Comparison of ENCODE assay signal across 1 cellular context in genomic region chr10:28532509-28533314, GRCh38.
TF ChIP-seq lines count a peak whose summit lies in the region.

Gene WAC (plus strand): TSS chr10:28533118. CDS start chr10:28533580, 462 bp downstream.

TF ChIP-seq in K562, 482 proteins besides CTCF, POLR2A, EP300 and RAD21 (continued from another document and continues in another):
- TF ChIP-seq CREB3L1 (IDR thresholded peaks at IDR 0.05; ENCODE audit: borderline replicate concordance, low read depth) (peak; percentile 63), NFIX (CRISPR knock-in tag; IDR thresholded peaks at IDR 0.05; ENCODE audit: low read depth) (no peak), CHAMP1 (IDR thresholded peaks at IDR 0.05) (no peak), TFAP4 (CRISPR knock-in tag; IDR thresholded peaks at IDR 0.05; ENCODE audit: borderline replicate concordance) (peak; percentile 71; the same call in 1 of the 2 replicates), ZKSCAN8 (CRISPR knock-in tag; IDR thresholded peaks at IDR 0.05) (no peak), ZNF165 (CRISPR knock-in tag; IDR thresholded peaks at IDR 0.05; ENCODE audit: borderline replicate concordance) (no peak), SMAD4 (CRISPR knock-in tag; conservative IDR thresholded peaks at IDR 0.05) (peak; percentile 22; the same call in 1 of the 2 replicates), BRD4 (IDR thresholded peaks at IDR 0.05) (peak; percentile 79; the same call in 1 of the 2 replicates), TARDBP (IDR thresholded peaks at IDR 0.05) (no peak), ZNF140 (CRISPR knock-in tag; IDR thresholded peaks at IDR 0.05) (no peak), ARHGAP35 (IDR thresholded peaks at IDR 0.05; ENCODE audit: partially characterized antibody) (no peak), BHLHE40 (IDR thresholded peaks at IDR 0.05; ENCODE audit: low read length) (no peak), STAG1 (CRISPR knock-in tag; IDR thresholded peaks at IDR 0.05; ENCODE audit: borderline replicate concordance) (no peak), DDX20 (tag; IDR thresholded peaks at IDR 0.05; ENCODE audit: low read depth) (no peak), SNRNP70 (optimal IDR thresholded peaks at IDR 0.05; ENCODE audit: low read depth, low read length) (no peak), POU5F1 (IDR thresholded peaks at IDR 0.05; ENCODE audit: borderline replicate concordance, low read depth, low read length, partially characterized antibody) (no peak), ZNF707 (CRISPR knock-in tag; conservative IDR thresholded peaks at IDR 0.05) (no peak), MYNN (IDR thresholded peaks at IDR 0.05) (no peak), MYNN (CRISPR knock-in tag; IDR thresholded peaks at IDR 0.05) (no peak), TFAM (CRISPR knock-in tag; conservative IDR thresholded peaks at IDR 0.05) (no peak), CTCFL (IDR thresholded peaks at IDR 0.05; ENCODE audit: borderline replicate concordance, insufficient read depth, low read depth, low read length, poor library complexity, severe bottlenecking) (no peak), HNRNPL (IDR thresholded peaks at IDR 0.05; ENCODE audit: low read depth, low read length) (no peak), EGR1 (conservative IDR thresholded peaks at IDR 0.05) (peak; percentile 61), HNRNPK (IDR thresholded peaks at IDR 0.05; ENCODE audit: low read depth, low read length, poor library complexity, severe bottlenecking) (no peak), TCF7 (IDR thresholded peaks at IDR 0.05; ENCODE audit: borderline replicate concordance) (0 out of 2 replicates have a peak, but pooled peaks have one; percentile 13), ELK1 (CRISPR knock-in tag; IDR thresholded peaks at IDR 0.05) (no peak), ESRRA (IDR thresholded peaks at IDR 0.05; ENCODE audit: borderline replicate concordance, low read depth) (no peak), NELFE (IDR thresholded peaks at IDR 0.05; ENCODE audit: insufficient read depth, insufficient read length) (no peak), SMARCE1 (IDR thresholded peaks at IDR 0.05) (no peak), NFXL1 (CRISPR knock-in tag; IDR thresholded peaks at IDR 0.05) (no peak)
- TF ChIP-seq, protein P1, sequence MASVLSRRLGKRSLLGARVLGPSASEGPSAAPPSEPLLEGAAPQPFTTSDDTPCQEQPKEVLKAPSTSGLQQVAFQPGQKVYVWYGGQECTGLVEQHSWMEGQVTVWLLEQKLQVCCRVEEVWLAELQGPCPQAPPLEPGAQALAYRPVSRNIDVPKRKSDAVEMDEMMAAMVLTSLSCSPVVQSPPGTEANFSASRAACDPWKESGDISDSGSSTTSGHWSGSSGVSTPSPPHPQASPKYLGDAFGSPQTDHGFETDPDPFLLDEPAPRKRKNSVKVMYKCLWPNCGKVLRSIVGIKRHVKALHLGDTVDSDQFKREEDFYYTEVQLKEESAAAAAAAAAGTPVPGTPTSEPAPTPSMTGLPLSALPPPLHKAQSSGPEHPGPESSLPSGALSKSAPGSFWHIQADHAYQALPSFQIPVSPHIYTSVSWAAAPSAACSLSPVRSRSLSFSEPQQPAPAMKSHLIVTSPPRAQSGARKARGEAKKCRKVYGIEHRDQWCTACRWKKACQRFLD (CRISPR knock-in tag; IDR thresholded peaks at IDR 0.05) = no peak
- TF ChIP-seq, protein P2, sequence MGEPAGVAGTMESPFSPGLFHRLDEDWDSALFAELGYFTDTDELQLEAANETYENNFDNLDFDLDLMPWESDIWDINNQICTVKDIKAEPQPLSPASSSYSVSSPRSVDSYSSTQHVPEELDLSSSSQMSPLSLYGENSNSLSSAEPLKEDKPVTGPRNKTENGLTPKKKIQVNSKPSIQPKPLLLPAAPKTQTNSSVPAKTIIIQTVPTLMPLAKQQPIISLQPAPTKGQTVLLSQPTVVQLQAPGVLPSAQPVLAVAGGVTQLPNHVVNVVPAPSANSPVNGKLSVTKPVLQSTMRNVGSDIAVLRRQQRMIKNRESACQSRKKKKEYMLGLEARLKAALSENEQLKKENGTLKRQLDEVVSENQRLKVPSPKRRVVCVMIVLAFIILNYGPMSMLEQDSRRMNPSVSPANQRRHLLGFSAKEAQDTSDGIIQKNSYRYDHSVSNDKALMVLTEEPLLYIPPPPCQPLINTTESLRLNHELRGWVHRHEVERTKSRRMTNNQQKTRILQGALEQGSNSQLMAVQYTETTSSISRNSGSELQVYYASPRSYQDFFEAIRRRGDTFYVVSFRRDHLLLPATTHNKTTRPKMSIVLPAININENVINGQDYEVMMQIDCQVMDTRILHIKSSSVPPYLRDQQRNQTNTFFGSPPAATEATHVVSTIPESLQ (CRISPR knock-in tag; IDR thresholded peaks at IDR 0.05) = 0 out of 2 replicates have a peak, but pooled peaks have one; percentile 64
- TF ChIP-seq, protein P3, sequence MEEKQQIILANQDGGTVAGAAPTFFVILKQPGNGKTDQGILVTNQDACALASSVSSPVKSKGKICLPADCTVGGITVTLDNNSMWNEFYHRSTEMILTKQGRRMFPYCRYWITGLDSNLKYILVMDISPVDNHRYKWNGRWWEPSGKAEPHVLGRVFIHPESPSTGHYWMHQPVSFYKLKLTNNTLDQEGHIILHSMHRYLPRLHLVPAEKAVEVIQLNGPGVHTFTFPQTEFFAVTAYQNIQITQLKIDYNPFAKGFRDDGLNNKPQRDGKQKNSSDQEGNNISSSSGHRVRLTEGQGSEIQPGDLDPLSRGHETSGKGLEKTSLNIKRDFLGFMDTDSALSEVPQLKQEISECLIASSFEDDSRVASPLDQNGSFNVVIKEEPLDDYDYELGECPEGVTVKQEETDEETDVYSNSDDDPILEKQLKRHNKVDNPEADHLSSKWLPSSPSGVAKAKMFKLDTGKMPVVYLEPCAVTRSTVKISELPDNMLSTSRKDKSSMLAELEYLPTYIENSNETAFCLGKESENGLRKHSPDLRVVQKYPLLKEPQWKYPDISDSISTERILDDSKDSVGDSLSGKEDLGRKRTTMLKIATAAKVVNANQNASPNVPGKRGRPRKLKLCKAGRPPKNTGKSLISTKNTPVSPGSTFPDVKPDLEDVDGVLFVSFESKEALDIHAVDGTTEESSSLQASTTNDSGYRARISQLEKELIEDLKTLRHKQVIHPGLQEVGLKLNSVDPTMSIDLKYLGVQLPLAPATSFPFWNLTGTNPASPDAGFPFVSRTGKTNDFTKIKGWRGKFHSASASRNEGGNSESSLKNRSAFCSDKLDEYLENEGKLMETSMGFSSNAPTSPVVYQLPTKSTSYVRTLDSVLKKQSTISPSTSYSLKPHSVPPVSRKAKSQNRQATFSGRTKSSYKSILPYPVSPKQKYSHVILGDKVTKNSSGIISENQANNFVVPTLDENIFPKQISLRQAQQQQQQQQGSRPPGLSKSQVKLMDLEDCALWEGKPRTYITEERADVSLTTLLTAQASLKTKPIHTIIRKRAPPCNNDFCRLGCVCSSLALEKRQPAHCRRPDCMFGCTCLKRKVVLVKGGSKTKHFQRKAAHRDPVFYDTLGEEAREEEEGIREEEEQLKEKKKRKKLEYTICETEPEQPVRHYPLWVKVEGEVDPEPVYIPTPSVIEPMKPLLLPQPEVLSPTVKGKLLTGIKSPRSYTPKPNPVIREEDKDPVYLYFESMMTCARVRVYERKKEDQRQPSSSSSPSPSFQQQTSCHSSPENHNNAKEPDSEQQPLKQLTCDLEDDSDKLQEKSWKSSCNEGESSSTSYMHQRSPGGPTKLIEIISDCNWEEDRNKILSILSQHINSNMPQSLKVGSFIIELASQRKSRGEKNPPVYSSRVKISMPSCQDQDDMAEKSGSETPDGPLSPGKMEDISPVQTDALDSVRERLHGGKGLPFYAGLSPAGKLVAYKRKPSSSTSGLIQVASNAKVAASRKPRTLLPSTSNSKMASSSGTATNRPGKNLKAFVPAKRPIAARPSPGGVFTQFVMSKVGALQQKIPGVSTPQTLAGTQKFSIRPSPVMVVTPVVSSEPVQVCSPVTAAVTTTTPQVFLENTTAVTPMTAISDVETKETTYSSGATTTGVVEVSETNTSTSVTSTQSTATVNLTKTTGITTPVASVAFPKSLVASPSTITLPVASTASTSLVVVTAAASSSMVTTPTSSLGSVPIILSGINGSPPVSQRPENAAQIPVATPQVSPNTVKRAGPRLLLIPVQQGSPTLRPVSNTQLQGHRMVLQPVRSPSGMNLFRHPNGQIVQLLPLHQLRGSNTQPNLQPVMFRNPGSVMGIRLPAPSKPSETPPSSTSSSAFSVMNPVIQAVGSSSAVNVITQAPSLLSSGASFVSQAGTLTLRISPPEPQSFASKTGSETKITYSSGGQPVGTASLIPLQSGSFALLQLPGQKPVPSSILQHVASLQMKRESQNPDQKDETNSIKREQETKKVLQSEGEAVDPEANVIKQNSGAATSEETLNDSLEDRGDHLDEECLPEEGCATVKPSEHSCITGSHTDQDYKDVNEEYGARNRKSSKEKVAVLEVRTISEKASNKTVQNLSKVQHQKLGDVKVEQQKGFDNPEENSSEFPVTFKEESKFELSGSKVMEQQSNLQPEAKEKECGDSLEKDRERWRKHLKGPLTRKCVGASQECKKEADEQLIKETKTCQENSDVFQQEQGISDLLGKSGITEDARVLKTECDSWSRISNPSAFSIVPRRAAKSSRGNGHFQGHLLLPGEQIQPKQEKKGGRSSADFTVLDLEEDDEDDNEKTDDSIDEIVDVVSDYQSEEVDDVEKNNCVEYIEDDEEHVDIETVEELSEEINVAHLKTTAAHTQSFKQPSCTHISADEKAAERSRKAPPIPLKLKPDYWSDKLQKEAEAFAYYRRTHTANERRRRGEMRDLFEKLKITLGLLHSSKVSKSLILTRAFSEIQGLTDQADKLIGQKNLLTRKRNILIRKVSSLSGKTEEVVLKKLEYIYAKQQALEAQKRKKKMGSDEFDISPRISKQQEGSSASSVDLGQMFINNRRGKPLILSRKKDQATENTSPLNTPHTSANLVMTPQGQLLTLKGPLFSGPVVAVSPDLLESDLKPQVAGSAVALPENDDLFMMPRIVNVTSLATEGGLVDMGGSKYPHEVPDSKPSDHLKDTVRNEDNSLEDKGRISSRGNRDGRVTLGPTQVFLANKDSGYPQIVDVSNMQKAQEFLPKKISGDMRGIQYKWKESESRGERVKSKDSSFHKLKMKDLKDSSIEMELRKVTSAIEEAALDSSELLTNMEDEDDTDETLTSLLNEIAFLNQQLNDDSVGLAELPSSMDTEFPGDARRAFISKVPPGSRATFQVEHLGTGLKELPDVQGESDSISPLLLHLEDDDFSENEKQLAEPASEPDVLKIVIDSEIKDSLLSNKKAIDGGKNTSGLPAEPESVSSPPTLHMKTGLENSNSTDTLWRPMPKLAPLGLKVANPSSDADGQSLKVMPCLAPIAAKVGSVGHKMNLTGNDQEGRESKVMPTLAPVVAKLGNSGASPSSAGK (IDR thresholded peaks at IDR 0.05) = peak; percentile 77
- TF ChIP-seq, protein P4, sequence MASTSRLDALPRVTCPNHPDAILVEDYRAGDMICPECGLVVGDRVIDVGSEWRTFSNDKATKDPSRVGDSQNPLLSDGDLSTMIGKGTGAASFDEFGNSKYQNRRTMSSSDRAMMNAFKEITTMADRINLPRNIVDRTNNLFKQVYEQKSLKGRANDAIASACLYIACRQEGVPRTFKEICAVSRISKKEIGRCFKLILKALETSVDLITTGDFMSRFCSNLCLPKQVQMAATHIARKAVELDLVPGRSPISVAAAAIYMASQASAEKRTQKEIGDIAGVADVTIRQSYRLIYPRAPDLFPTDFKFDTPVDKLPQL (IDR thresholded peaks at IDR 0.05; ENCODE audit: extremely low read depth, insufficient read length) = no peak
